Comparison of ENCODE assay signal across 24 cellular contexts in genomic region chr1:47537966-47538365, GRCh38.
"Had no signal": no experiment of that assay in that cellular context is flagged by ENCODE, and none has a peak within 500 bp of the region (broad histone marks: within the 10 kb centered on the region; RNA-seq: fewer than 3 reads in every experiment).

No MANE protein-coding gene starts in this region.

- H3K27ac ChIP-seq: heart right ventricle, hepatocyte, neutrophil, parathyroid adenoma, right atrium auricular region, right lobe of liver, stomach, testis, thyroid gland, transverse colon, upper lobe of left lung had no signal

- H3K9ac ChIP-seq: parathyroid adenoma had no signal

- H3K79me2 ChIP-seq: hepatocyte, parathyroid adenoma had no signal

- FAIRE-seq: urothelium cell line had no signal

- ATAC-seq: heart right ventricle; left lobe of liver; naive thymus-derived CD8-positive, alpha-beta T cell; right lobe of liver; stimulated activated naive B cell treated with anti-CD40 and anti-IgM and Interleukin-4, amounts not matched to agents 10 μg/mL and 1 μg/mL and 100 μg/mL, for 72 hours; stimulated activated naive CD8-positive, alpha-beta T cell treated with anti-CD3 and anti-CD28 coated beads, Interleukin-15, Interleukin-2, amounts not matched to agents 100 U/mL and 50 U/mL, for 24 hours had no signal

- H3K4me1 ChIP-seq: parathyroid adenoma, right lobe of liver had no signal

- DNase-seq: heart right ventricle; islet precursor cell; midbrain; naive thymus-derived CD8-positive, alpha-beta T cell; occipital lobe; right lobe of liver; stimulated activated CD4-positive, alpha-beta T cell treated with anti-CD3 and anti-CD28 coated beads, Interleukin-15, amount 100 ng/mL, for 24 hours; stimulated activated CD4-positive, alpha-beta T cell treated with anti-CD3 and anti-CD28 coated beads, Interleukin-2, amount 100 ng/mL, for 24 hours; stimulated activated CD4-positive, alpha-beta T cell treated with anti-CD3 and anti-CD28 coated beads, Interleukin-4, amount 100 ng/mL, for 1 hour; stimulated activated naive B cell treated with anti-CD40 and anti-IgM and Interleukin-4, amounts not matched to agents 10 μg/mL and 1 μg/mL and 100 μg/mL, for 72 hours; stimulated activated naive CD8-positive, alpha-beta T cell treated with anti-CD3 and anti-CD28 coated beads, Interleukin-15, Interleukin-2, amounts not matched to agents 100 U/mL and 50 U/mL, for 24 hours; stomach; testis; thyroid gland; transverse colon had no signal

- H3K4me2 ChIP-seq: hepatocyte, smooth muscle cell had no signal

- H3K27me3 ChIP-seq: hepatocyte, right atrium auricular region, right lobe of liver, testis, thyroid gland, transverse colon, upper lobe of left lung had no signal

- H3K9me3 ChIP-seq: neutrophil, right lobe of liver, testis, thyroid gland, transverse colon, upper lobe of left lung had no signal

- H2AFZ ChIP-seq: hepatocyte, parathyroid adenoma had no signal

- H3K36me3 ChIP-seq: heart right ventricle, neutrophil, right atrium auricular region, right lobe of liver, stomach, thyroid gland, transverse colon, upper lobe of left lung had no signal

- H3K4me3 ChIP-seq: heart right ventricle, hepatocyte, lung, right atrium auricular region, right lobe of liver, smooth muscle cell, stomach, testis, thyroid gland, transverse colon, upper lobe of left lung had no signal
